ENCODE assay signal across 8 cellular contexts in the genomic region with DNA sequence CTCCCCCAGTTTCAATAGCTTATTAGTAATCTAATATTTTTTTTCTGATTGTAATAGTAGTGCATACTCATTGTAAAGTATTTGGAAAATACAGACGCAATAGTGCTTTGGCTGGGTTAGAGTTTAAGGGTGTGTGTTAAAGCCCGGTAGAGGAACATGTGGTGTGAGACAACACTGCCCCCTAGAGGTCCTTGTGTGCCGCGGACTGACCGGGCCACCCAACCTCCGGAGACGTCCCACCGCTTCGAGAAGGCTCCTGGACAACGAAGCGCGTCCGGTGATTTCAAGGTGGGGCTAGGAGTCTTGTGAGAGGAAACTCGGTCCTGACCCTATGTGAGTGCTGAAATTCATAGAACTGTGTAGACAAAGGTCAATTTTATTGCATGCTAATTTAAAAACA.
DNase-seq lines count a peak whose midpoint lies in the region; ATAC-seq and TF ChIP-seq lines count a peak whose summit lies in the region.
"Not testable (repeated sequence)": the region's sequence is repeated elsewhere in the genome, so short reads cannot be mapped to it uniquely, and the experiment has no call there.

No MANE protein-coding gene starts in this region.

- H3K9me3 Mint-ChIP-seq in CD4-positive, CD25-positive, alpha-beta regulatory T cell = not testable (repeated sequence)

- H3K4me2 ChIP-seq in smooth muscle cell = not testable (repeated sequence)

- in situ Hi-C loops in brain microvascular endothelial cell (cut with HindIII; ENCODE audit: low pct_ligation_motif_present, low sequenced_read_pairs) = not testable (repeated sequence)

- H3K36me3 Mint-ChIP-seq in CD4-positive, CD25-positive, alpha-beta regulatory T cell = not testable (repeated sequence)

- H3K27ac Mint-ChIP-seq in CD4-positive, CD25-positive, alpha-beta regulatory T cell = not testable (repeated sequence)

- not testable (repeated sequence) for H3K27me3 Mint-ChIP-seq in CD4-positive, CD25-positive, alpha-beta regulatory T cell

- ATAC-seq in CD4-positive, CD25-positive, alpha-beta regulatory T cell (ENCODE audit: low read depth in 2 of 2) = peak; percentile 77 to 84
- peak; percentile 88 for ATAC-seq in GM19395 (IDR thresholded peaks at IDR 0.05; ENCODE audit: unreplicated experiment)
- peak; percentile 92 for ATAC-seq in HG02588 (IDR thresholded peaks at IDR 0.05; ENCODE audit: unreplicated experiment)
- peak; percentile 94 for ATAC-seq in HG03432 (IDR thresholded peaks at IDR 0.05; ENCODE audit: unreplicated experiment)
- ATAC-seq in left lobe of liver = peak; percentile 100

- H4K20me1 ChIP-seq in smooth muscle cell (ENCODE audit: low read depth) = not testable (repeated sequence)

- H3K4me3 ChIP-seq in CD4-positive, CD25-positive, alpha-beta regulatory T cell (ENCODE audit: low read depth, low read length); brain microvascular endothelial cell (ENCODE audit: low read depth, low read length); smooth muscle cell: not testable (repeated sequence)

- WGBS in smooth muscle cell (ENCODE audit: low lambda C conversion rate) = under 1% methylated on average over 13 of the region's 14 CpGs

- H3K4me3 Mint-ChIP-seq in CD4-positive, CD25-positive, alpha-beta regulatory T cell = not testable (repeated sequence)

- not testable (repeated sequence) for H3K27ac ChIP-seq in CD4-positive, CD25-positive, alpha-beta regulatory T cell (ENCODE audit: insufficient read depth, low read length, poor library complexity, severe bottlenecking); brain microvascular endothelial cell; smooth muscle cell (ENCODE audit: low read depth)

- not testable (repeated sequence) for H3K9me3 ChIP-seq in CD4-positive, CD25-positive, alpha-beta regulatory T cell (ENCODE audit: control insufficient read depth in 2 of 2, low read length in 2 of 2); smooth muscle cell (replicated peaks; ENCODE audit: low read depth)

- TF ChIP-seq CTCF in brain microvascular endothelial cell (IDR thresholded peaks at IDR 0.05; ENCODE audit: low read depth, low read length, missing control alignments) = not testable (repeated sequence)
- TF ChIP-seq CTCF in smooth muscle cell (IDR thresholded peaks at IDR 0.05; ENCODE audit: borderline replicate concordance, insufficient read depth, poor library complexity, severe bottlenecking) = peak; percentile 22

- H3K9ac ChIP-seq in smooth muscle cell (ENCODE audit: low read depth) = not testable (repeated sequence)

- peak in 1 of 3 donors; percentile 6 for DNase-seq in CD4-positive, CD25-positive, alpha-beta regulatory T cell
- DNase-seq in activated CD4-positive, alpha-beta T cell treated with anti-CD3 and anti-CD28 coated beads, Interleukin-2, amount 50 U/mL, for 1 hour = peak; percentile 1
- DNase-seq in brain microvascular endothelial cell = peak; percentile 11
- not testable (repeated sequence) for DNase-seq in left lobe of liver (ENCODE audit: low spot score); smooth muscle cell (lab: John Stamatoyannopoulos, UW; ENCODE audit: unreplicated experiment)

- H3K4me1 Mint-ChIP-seq in CD4-positive, CD25-positive, alpha-beta regulatory T cell = not testable (repeated sequence)

- H3K79me2 ChIP-seq in smooth muscle cell (ENCODE audit: low read depth) = not testable (repeated sequence)

- not testable (repeated sequence) for H3K4me1 ChIP-seq in CD4-positive, CD25-positive, alpha-beta regulatory T cell (ENCODE audit: control insufficient read depth, insufficient read depth, low read length, poor library complexity, severe bottlenecking); smooth muscle cell (ENCODE audit: low read depth)

- H2AFZ ChIP-seq in smooth muscle cell (ENCODE audit: low read depth) = not testable (repeated sequence)

- not testable (repeated sequence) for H3F3A ChIP-seq in smooth muscle cell (ENCODE audit: low read depth)

- not testable (repeated sequence) for H3K27me3 ChIP-seq in CD4-positive, CD25-positive, alpha-beta regulatory T cell (ENCODE audit: control insufficient read depth, insufficient read depth, low read length); brain microvascular endothelial cell (replicated peaks); smooth muscle cell (ENCODE audit: low read depth)

- not testable (repeated sequence) for H3K36me3 ChIP-seq in CD4-positive, CD25-positive, alpha-beta regulatory T cell (ENCODE audit: control insufficient read depth, insufficient read depth, low read length); brain microvascular endothelial cell (replicated peaks); smooth muscle cell (ENCODE audit: low read depth)
